25 cellular contexts compared by ENCODE assay signal in the genomic region with DNA sequence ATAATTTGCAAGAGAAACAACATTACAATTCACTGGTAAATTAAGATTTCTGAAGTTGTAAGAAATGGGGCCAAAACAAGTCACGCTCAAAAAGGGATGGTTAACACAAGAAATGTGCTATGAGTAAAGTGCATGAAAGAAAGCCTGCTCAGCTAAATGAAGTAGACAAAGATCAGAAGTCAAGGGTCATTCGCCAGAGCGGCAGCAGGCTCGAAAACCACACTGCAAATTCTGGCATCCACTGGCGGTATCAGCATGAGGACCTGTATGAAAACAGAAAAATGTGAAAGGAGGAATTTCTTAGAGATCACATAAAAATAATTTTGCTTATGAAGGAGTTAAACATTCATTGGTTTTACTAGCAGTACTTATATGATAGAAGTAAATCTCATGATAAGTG.
"Had no signal": no experiment of that assay in that cellular context is flagged by ENCODE, and none has a peak within 500 bp of the region (broad histone marks: within the 10 kb centered on the region; RNA-seq: fewer than 3 reads in every experiment).

No MANE protein-coding gene starts in this region.

- H3K9me3 Mint-ChIP-seq: activated T-cell treated with anti-CD3 and anti-CD28 coated beads, Interleukin-2, amount 50 U/mL, for 72 hours; memory B cell; stimulated activated naive B cell treated with anti-CD40 and anti-IgM and Interleukin-4, amounts not matched to agents 10 μg/mL and 1 μg/mL and 100 μg/mL, for 72 hours had no signal

- H3K4me3 Mint-ChIP-seq: activated T-cell treated with anti-CD3 and anti-CD28 coated beads, Interleukin-2, amount 50 U/mL, for 72 hours; memory B cell; nephron; stimulated activated naive B cell treated with anti-CD40 and anti-IgM and Interleukin-4, amounts not matched to agents 10 μg/mL and 1 μg/mL and 100 μg/mL, for 72 hours; type B pancreatic cell had no signal

- H3K27ac ChIP-seq: hepatocyte, testis, vagina had no signal

- H3K9me3 ChIP-seq: testis, vagina had no signal

- H2AFZ ChIP-seq: hepatocyte had no signal

- H3K79me2 ChIP-seq: hepatocyte had no signal

- H3K27ac Mint-ChIP-seq: activated T-cell treated with anti-CD3 and anti-CD28 coated beads, Interleukin-2, amount 50 U/mL, for 72 hours; memory B cell; nephron; stimulated activated naive B cell treated with anti-CD40 and anti-IgM and Interleukin-4, amounts not matched to agents 10 μg/mL and 1 μg/mL and 100 μg/mL, for 72 hours; type B pancreatic cell had no signal

- FAIRE-seq: astrocyte, endothelial cell of umbilical vein, islet of Langerhans had no signal

- H3K27me3 Mint-ChIP-seq: memory B cell; stimulated activated naive B cell treated with anti-CD40 and anti-IgM and Interleukin-4, amounts not matched to agents 10 μg/mL and 1 μg/mL and 100 μg/mL, for 72 hours; type B pancreatic cell had no signal

- H3K4me1 ChIP-seq: testis, vagina had no signal

- H3K27me3 ChIP-seq: hepatocyte, testis, vagina had no signal

- H3K4me2 ChIP-seq: hepatocyte had no signal

- H3K4me3 ChIP-seq: hepatocyte, testis, vagina had no signal

- H3K4me1 Mint-ChIP-seq: memory B cell, nephron had no signal

- ATAC-seq: activated T-cell treated with anti-CD3 and anti-CD28 coated beads, Interleukin-2, amount 50 U/mL, for 72 hours; esophagus mucosa; left cardiac atrium; sciatic nerve; stimulated activated naive B cell treated with anti-CD40 and anti-IgM and Interleukin-4, amounts not matched to agents 10 μg/mL and 1 μg/mL and 100 μg/mL, for 72 hours had no signal

- DNase-seq: activated CD8-positive, alpha-beta memory T cell treated with anti-CD3 and anti-CD28 coated beads, Interleukin-2, amount 50 U/mL, for 48 hours; activated effector memory CD4-positive, alpha-beta T cell treated with anti-CD3 and anti-CD28 coated beads, Interleukin-2, amount 50 U/mL, for 16 hours; activated naive CD4-positive, alpha-beta T cell treated with anti-CD3 and anti-CD28 coated beads, Interleukin-2, amount 50 U/mL, for 16 hours; activated T-cell treated with anti-CD3 and anti-CD28 coated beads, Interleukin-2, amount 50 U/mL, for 72 hours; central memory CD4-positive, alpha-beta T cell; effector memory CD4-positive, alpha-beta T cell; glutamatergic neuron; left cardiac atrium; occipital lobe; small intestine; stimulated activated CD4-positive, alpha-beta T cell treated with anti-CD3 and anti-CD28 coated beads, Interleukin-2, amount 100 ng/mL, for 48 hours; stimulated activated CD8-positive, alpha-beta memory T cell treated with anti-CD3 and anti-CD28 coated beads, Interleukin-4, amount 100 ng/mL, for 48 hours; stimulated activated naive B cell treated with anti-CD40 and anti-IgM and Interleukin-4, amounts not matched to agents 10 μg/mL and 1 μg/mL and 100 μg/mL, for 72 hours; T-helper 9 cell; testis had no signal
